Comparison of ENCODE assay signal across 2 cellular contexts in genomic region chr15:90674476-90674875, GRCh38.
TF ChIP-seq lines count a peak whose summit lies in the region.

No MANE protein-coding gene starts in this region.

TF ChIP-seq in HEK293, 187 proteins besides CTCF, POLR2A, EP300 and RAD21:
- 0 out of 2 replicates have a peak, but pooled peaks have one; percentile 19 for TF ChIP-seq GLIS1 (tag by site-specific recombination; IDR thresholded peaks at IDR 0.05)
- TF ChIP-seq ZNF658 (tag by site-specific recombination; IDR thresholded peaks at IDR 0.05), result no peak
TF ChIP-seq in HEK293: peak in this region for 1.

TF ChIP-seq in K562, 482 proteins besides CTCF, POLR2A, EP300 and RAD21:
- TF ChIP-seq CEBPG (CRISPR knock-in tag; IDR thresholded peaks at IDR 0.05) (no peak), CEBPG (tag; conservative IDR thresholded peaks at IDR 0.05 in 1 of 2, IDR thresholded peaks at IDR 0.05 in 1 of 2) (no peak), ZZZ3 (IDR thresholded peaks at IDR 0.05) (no peak), NBN (IDR thresholded peaks at IDR 0.05; ENCODE audit: low read depth) (no peak), ZNF766 (CRISPR knock-in tag; conservative IDR thresholded peaks at IDR 0.05) (no peak), NR4A1 (CRISPR knock-in tag; IDR thresholded peaks at IDR 0.05) (no peak), NR4A1 (tag; IDR thresholded peaks at IDR 0.05) (no peak), JUND (IDR thresholded peaks at IDR 0.05; ENCODE audit: borderline replicate concordance, low read depth, low read length) (0 out of 2 replicates have a peak, but pooled peaks have one; percentile 7), JUND (tag; IDR thresholded peaks at IDR 0.05; ENCODE audit: borderline replicate concordance, low read depth, low read length) (no peak), E2F4 (CRISPR knock-in tag; IDR thresholded peaks at IDR 0.05; ENCODE audit: low read depth) (no peak), SLC30A9 (CRISPR knock-in tag; IDR thresholded peaks at IDR 0.05) (no peak), EWSR1 (IDR thresholded peaks at IDR 0.05; ENCODE audit: borderline replicate concordance, low read depth, partially characterized antibody) (no peak), BRF2 (IDR thresholded peaks at IDR 0.05; ENCODE audit: borderline replicate concordance, insufficient read depth, insufficient read length) (no peak), LEF1 (IDR thresholded peaks at IDR 0.05) (no peak), VEZF1 (CRISPR knock-in tag; IDR thresholded peaks at IDR 0.05) (no peak), ATF3 (IDR thresholded peaks at IDR 0.05) (0 out of 2 replicates have a peak, but pooled peaks have one; percentile 41), ATF3 (CRISPR knock-in tag; conservative IDR thresholded peaks at IDR 0.05) (no peak)
TF ChIP-seq in K562: peak in this region for 2.
